Comparison of ENCODE assay signal across 25 cellular contexts in genomic region chr6:106771822-106772221, GRCh38.
A peak's percentile ranks its signal among the peaks of the same experiment; 100 is the strongest.
DNase-seq lines count a peak whose midpoint lies in the region; ATAC-seq, FAIRE-seq and TF ChIP-seq lines count a peak whose summit lies in the region.
"Had no signal": no experiment of that assay in that cellular context is flagged by ENCODE, and none has a peak within 500 bp of the region (broad histone marks: within the 10 kb centered on the region; RNA-seq: fewer than 3 reads in every experiment).

No MANE protein-coding gene starts in this region.

- H2BK20ac ChIP-seq in H9 (ENCODE audit: low read depth, low read length, poor library complexity, severe bottlenecking), result no peak overlapping the region

- H4K8ac ChIP-seq in H9 (replicated peaks; ENCODE audit: insufficient read length, low read depth, low read length), result no peak overlapping the region

- peaks cover 2% of the 10 kb centered on the region; the same call in 1 of the 2 replicates for H3K4me1 ChIP-seq in H9 (ENCODE audit: insufficient read depth, low read length)
- peaks cover 43 to 84% (median 58%) of the 10 kb centered on the region in 3 donors for H3K4me1 ChIP-seq in pancreas
- H3K4me1 ChIP-seq: A549; BLaER1 treated with 17β-estradiol and CSF1 and Interleukin-3, amounts not matched to agents 10 nM and 100 nM had no signal

- no peak overlapping the region for H4K5ac ChIP-seq in H9 (ENCODE audit: insufficient read length, low read depth, low read length)

- no peak overlapping the region for H3K23ac ChIP-seq in H9 (ENCODE audit: insufficient read length, low read depth, low read length)

- H3K9me3 ChIP-seq in H9 (ENCODE audit: control insufficient read depth, low read depth, low read length), result peaks cover 11% of the 10 kb centered on the region
- no peaks in the 10 kb centered on the region for H3K9me3 ChIP-seq in pancreas

- no peak overlapping the region for H3K4me3 ChIP-seq in bronchial epithelial cell (ENCODE audit: low read depth, low read length)
- H3K4me3 ChIP-seq in pancreas, result no peak overlapping the region
- H3K4me3 ChIP-seq: A549; BLaER1 treated with 17β-estradiol and CSF1 and Interleukin-3, amounts not matched to agents 10 nM and 100 nM; GM12878 had no signal

- TF ChIP-seq CTCF in H9 (conservative IDR thresholded peaks at IDR 0.05) (no peak), bronchial epithelial cell (IDR thresholded peaks at IDR 0.05; ENCODE audit: insufficient read depth, low read length, severe bottlenecking) (no peak), pancreas (IDR thresholded peaks at IDR 0.05) (no peak)

- no peak overlapping the region for H2BK15ac ChIP-seq in H9 (ENCODE audit: low read depth, low read length)

- H2BK12ac ChIP-seq in H9 (ENCODE audit: insufficient read length, low read depth, low read length), result no peak overlapping the region

- intact Hi-C loops in pancreas (cut with DNase I), result no loop called here

- no peak overlapping the region for H3K4me2 ChIP-seq in H9 (ENCODE audit: insufficient read depth, insufficient read length, low read length)
- H3K4me2 ChIP-seq: A549; BLaER1 treated with 17β-estradiol and CSF1 and Interleukin-3, amounts not matched to agents 10 nM and 100 nM had no signal

- H3K18ac ChIP-seq in H9 (ENCODE audit: insufficient read length, low read depth, low read length), result no peak overlapping the region

- H3K36me3 ChIP-seq in bronchial epithelial cell (ENCODE audit: control insufficient read depth, insufficient read depth, low read length) (no peaks in the 10 kb centered on the region), pancreas (peaks cover 0 to 21% (median 0%) of the 10 kb centered on the region in 3 donors)
- H3K36me3 ChIP-seq: BE2C; BLaER1 treated with 17β-estradiol and CSF1 and Interleukin-3, amounts not matched to agents 10 nM and 100 nM had no signal

- no peaks in the 10 kb centered on the region for H3K79me1 ChIP-seq in H9 (ENCODE audit: insufficient read depth, low read depth, low read length, poor library complexity, severe bottlenecking)

- H2BK5ac ChIP-seq in H9 (ENCODE audit: insufficient read length, low read length), result no peak overlapping the region

- no peak overlapping the region for H3K4me3 Mint-ChIP-seq in H9
- H3K4me3 Mint-ChIP-seq: CD14-positive monocyte; CD4-positive, alpha-beta T cell; CD8-positive, alpha-beta memory T cell had no signal

- peak overlapping the region; percentile 14 for H2AFZ ChIP-seq in H9 (ENCODE audit: low read length)

- no peak overlapping the region for H3K27ac Mint-ChIP-seq in H9
- H3K27ac Mint-ChIP-seq: CD14-positive monocyte; CD4-positive, alpha-beta T cell; CD8-positive, alpha-beta memory T cell had no signal

- peaks cover 12 to 31% (median 15%) of the 10 kb centered on the region in 3 experiments for H3K36me3 Mint-ChIP-seq in H9 (ENCODE audit: insufficient read depth in 1 of 3, low read depth in 3 of 3)
- H3K36me3 Mint-ChIP-seq: CD14-positive monocyte; CD8-positive, alpha-beta memory T cell had no signal

- H3K4me1 Mint-ChIP-seq in H9, result peaks cover 14% of the 10 kb centered on the region in 2 experiments
- H3K4me1 Mint-ChIP-seq: CD14-positive monocyte; CD8-positive, alpha-beta memory T cell had no signal

- H3T11ph ChIP-seq in H9 (ENCODE audit: low read length), result no peak overlapping the region

- no peak overlapping the region for H3K56ac ChIP-seq in H9 (ENCODE audit: insufficient read length, low read depth, low read length)

- DNase-seq in H9 (no peak), bronchial epithelial cell (ENCODE audit: low read depth) (no peak), pancreas (no peak), HTR-8/SVneo (ENCODE audit: insufficient read length, low spot score) (no peak), T1000 (lab: John Stamatoyannopoulos, UW) (no peak)
- DNase-seq: 8988T; ACHN; AML-193; CD4-positive, alpha-beta T cell; CD8-positive, alpha-beta memory T cell; DMS 273 treated with DMSO at 0.1 percent for 48 hours; DMS79; EL; GDM1; H7 had no signal

- FAIRE-seq in bronchial epithelial cell (lab: Jason Lieb, UNC), result peak; percentile 94
- FAIRE-seq in pancreas (lab: Jason Lieb, UNC), result no peak
- no peak for FAIRE-seq in HTR-8/SVneo (lab: Jason Lieb, UNC)
- FAIRE-seq: A549, D721Med, GM12878, GM19239, H1 had no signal

- H3K27ac ChIP-seq in H9 (ENCODE audit: insufficient read length, low read depth, low read length) (no peak overlapping the region), pancreas (peak overlapping the region in 3 of 4 donors; percentile 14 to 86 (median 80))
- H3K27ac ChIP-seq: A549; BLaER1 treated with 17β-estradiol and CSF1 and Interleukin-3, amounts not matched to agents 10 nM and 100 nM had no signal

- no peaks in the 10 kb centered on the region for H3K79me2 ChIP-seq in H9 (ENCODE audit: insufficient read depth, low read length)

- peak; percentile 14 to 54 (median 38) for ATAC-seq in pancreas
- no peak for ATAC-seq in GM21526 (IDR thresholded peaks at IDR 0.05; ENCODE audit: low FRiP score, unreplicated experiment)
- ATAC-seq: A549, HCT116 had no signal

- no peaks in the 10 kb centered on the region for H3K27me3 ChIP-seq in H9 (ENCODE audit: insufficient read depth, low read length)
- H3K27me3 ChIP-seq in bronchial epithelial cell (ENCODE audit: control insufficient read depth, insufficient read depth, low read length), result no peaks in the 10 kb centered on the region
- H3K27me3 ChIP-seq in pancreas, result no peaks in the 10 kb centered on the region
- H3K27me3 ChIP-seq: BLaER1 treated with 17β-estradiol and CSF1 and Interleukin-3, amounts not matched to agents 10 nM and 100 nM had no signal

- no peaks in the 10 kb centered on the region for H3K27me3 Mint-ChIP-seq in H9 (ENCODE audit: low read depth)

- no peak overlapping the region for H3K4ac ChIP-seq in H9 (ENCODE audit: low read depth, low read length)

- peaks cover 22 to 23% of the 10 kb centered on the region in 2 experiments for H3K9me3 Mint-ChIP-seq in H9

- no CpG with 5 or more reads among the region's 4 CpGs for WGBS in H9 (ENCODE audit: extremely low coverage, insufficient read length, low lambda C conversion rate)
- WGBS in pancreas, 2 donors, result 56 to 88% methylated on average over 4 of the region's 4 CpGs

- no peak overlapping the region for H3K9ac ChIP-seq in H9 (ENCODE audit: extremely low read depth, insufficient read length, low read length)
- H3K9ac ChIP-seq: BLaER1 treated with 17β-estradiol and CSF1 and Interleukin-3, amounts not matched to agents 10 nM and 100 nM had no signal

- no peak overlapping the region for H2BK120ac ChIP-seq in H9 (ENCODE audit: low read depth, low read length, poor library complexity, severe bottlenecking)

- H3K23me2 ChIP-seq in H9 (ENCODE audit: insufficient read length, low read depth, low read length, poor library complexity, severe bottlenecking), result no peaks in the 10 kb centered on the region

- H3K14ac ChIP-seq in H9 (ENCODE audit: insufficient read depth, low read length), result no peak overlapping the region

- H4K91ac ChIP-seq in H9 (ENCODE audit: insufficient read length, low read depth, low read length), result no peak overlapping the region

- no peaks in the 10 kb centered on the region for H4K20me1 ChIP-seq in H9 (ENCODE audit: control insufficient read depth, insufficient read depth, insufficient read length)
- H4K20me1 ChIP-seq: BLaER1 treated with 17β-estradiol and CSF1 and Interleukin-3, amounts not matched to agents 10 nM and 100 nM had no signal

- no peak overlapping the region for H2AK5ac ChIP-seq in H9 (ENCODE audit: insufficient read length, low read length)
